In genomic region chr5:147509041-147509709, GRCh38 we compare ENCODE assay signal across 9 cellular contexts. TPM values are rescaled to one million over a fixed set of nuclear protein-coding genes. Genes with fewer than 3 reads are reported as not detected.
DNase-seq lines count a peak whose midpoint lies in the region; ATAC-seq, FAIRE-seq and TF ChIP-seq lines count a peak whose summit lies in the region.
"Had no signal": no experiment of that assay in that cellular context is flagged by ENCODE, and none has a peak within 500 bp of the region (broad histone marks: within the 10 kb centered on the region; RNA-seq: fewer than 3 reads in every experiment).

No MANE protein-coding gene starts in this region.

- H3K4me3 ChIP-seq in GM12878 (no peak overlapping the region), kidney epithelial cell (ENCODE audit: low read depth, low read length) (peak overlapping the region; percentile 74), tibial nerve (peak overlapping the region; percentile 43 to 65 (median 54))

- in situ Hi-C loops in GM12878 (cut with MboI), result no loop called here

- 56% methylated on average over 44 of the region's 50 CpGs for WGBS in GM12878 (ENCODE audit: insufficient coverage, insufficient replicate concordance, low lambda C conversion rate, missing lambda C conversion rate)
- 4 to 5% methylated on average over 34 to 37 of the region's 50 CpGs for WGBS in tibial nerve, 2 donors

- H3K27ac ChIP-seq in GM12878 (ENCODE audit: control insufficient read depth, insufficient read depth) (no peak overlapping the region), tibial nerve (peak overlapping the region; percentile 4 to 80 (median 57))

- CTCF ChIA-PET in GM12878 (lab: Yijun Ruan, JAX), result interaction anchor here (0.8 kb wide), 1 partner anchor 15 kb away, joined by 3 read pairs; no protein-coding TSS in a partner anchor
- CTCF ChIA-PET in activated CD4-positive, alpha-beta T cell treated with anti-CD3 and anti-CD28 coated beads, Interleukin-2, amount 10 ng/mL, durations not matched to agents 7 days and 5 days (lab: Charles Lee), result no interaction called here

- no peak for TF ChIP-seq RAD21 in GM12878 (IDR thresholded peaks at IDR 0.05; ENCODE audit: insufficient read depth, low read depth, low read length)

- H2AFZ ChIP-seq in GM12878 (ENCODE audit: control insufficient read depth, low read depth, low read length), result no peak overlapping the region

- H4K20me1 ChIP-seq in GM12878 (ENCODE audit: control insufficient read depth, insufficient read depth), result no peaks in the 10 kb centered on the region

- no peaks in the 10 kb centered on the region for H3K36me3 Mint-ChIP-seq in activated CD4-positive, alpha-beta T cell treated with anti-CD3 and anti-CD28 coated beads, Interleukin-2, amount 10 ng/mL, durations not matched to agents 7 days and 5 days (ENCODE audit: low read depth)

- H3K36me3 ChIP-seq in GM12878 (ENCODE audit: control insufficient read depth in 2 of 2, insufficient read depth in 2 of 2, low read length in 1 of 2) (no peaks in the 10 kb centered on the region), kidney epithelial cell (ENCODE audit: control insufficient read depth, insufficient read depth, low read length) (no peaks in the 10 kb centered on the region), tibial nerve (no peaks in the 10 kb centered on the region)

- no peaks in the 10 kb centered on the region for H3K9me3 Mint-ChIP-seq in activated CD4-positive, alpha-beta T cell treated with anti-CD3 and anti-CD28 coated beads, Interleukin-2, amount 10 ng/mL, durations not matched to agents 7 days and 5 days

- ATAC-seq in GM12878 (peak; percentile 31), HG03045 (IDR thresholded peaks at IDR 0.05; ENCODE audit: unreplicated experiment) (no peak)

- peaks cover 5% of the 10 kb centered on the region for H3K4me1 Mint-ChIP-seq in activated CD4-positive, alpha-beta T cell treated with anti-CD3 and anti-CD28 coated beads, Interleukin-2, amount 10 ng/mL, durations not matched to agents 7 days and 5 days

- TF ChIP-seq POLR2A in GM12878 (IDR thresholded peaks at IDR 0.05; ENCODE audit: low read depth, low read length), result no peak
- TF ChIP-seq POLR2A in tibial nerve (IDR thresholded peaks at IDR 0.05), result no peak

- no peak for TF ChIP-seq EP300 in GM12878 (IDR thresholded peaks at IDR 0.05; ENCODE audit: borderline replicate concordance in 1 of 2, control insufficient read depth in 1 of 2, low read depth in 2 of 2, low read length in 2 of 2)
- no peak for TF ChIP-seq EP300 in tibial nerve (IDR thresholded peaks at IDR 0.05)

- H3K9me3 ChIP-seq in GM12878 (replicated peaks; ENCODE audit: control insufficient read depth, insufficient read depth, low read length), result no peaks in the 10 kb centered on the region
- H3K9me3 ChIP-seq in tibial nerve, result no peaks in the 10 kb centered on the region

- no peaks in the 10 kb centered on the region for H3K79me2 ChIP-seq in GM12878 (ENCODE audit: control insufficient read depth, insufficient read depth, low read length)

- BruUV-seq in GM12878 (replicated peaks; lab: Mats Ljungman, UMichigan), result no TSS peak

- H3K9ac ChIP-seq in GM12878 (ENCODE audit: control insufficient read depth, insufficient read depth, low read length), result no peak overlapping the region

- POLR2A ChIA-PET in GM12878 (lab: Charles Lee), result no interaction called here
- POLR2A ChIA-PET in activated CD4-positive, alpha-beta T cell treated with anti-CD3 and anti-CD28 coated beads, Interleukin-2, amount 10 ng/mL, durations not matched to agents 7 days and 5 days (lab: Charles Lee), result no interaction called here

- H3K27me3 ChIP-seq in GM12878 (replicated peaks in 1 of 2; ENCODE audit: control insufficient read depth in 2 of 2, insufficient read depth in 2 of 2, low read length in 1 of 2) (peaks cover 0 to 4% of the 10 kb centered on the region in 2 experiments; a peak in 2 of 4 replicates), kidney epithelial cell (ENCODE audit: control insufficient read depth, insufficient read depth, low read length) (no peaks in the 10 kb centered on the region), tibial nerve (peaks cover 0 to 4% of the 10 kb centered on the region in 2 donors)

- no peak for TF ChIP-seq CTCF in GM12878 (IDR thresholded peaks at IDR 0.05 in 2 of 3, conservative IDR thresholded peaks at IDR 0.05 in 1 of 3; ENCODE audit: control insufficient read depth in 2 of 3, extremely low read depth in 1 of 3, insufficient read depth in 1 of 3, low read depth in 3 of 3, low read length in 3 of 3)
- no peak for TF ChIP-seq CTCF in kidney epithelial cell (IDR thresholded peaks at IDR 0.05; ENCODE audit: insufficient read depth, low read length, poor library complexity, severe bottlenecking)
- no peak for TF ChIP-seq CTCF in tibial nerve (IDR thresholded peaks at IDR 0.05)

- H3K4me2 ChIP-seq in GM12878 (ENCODE audit: control insufficient read depth, insufficient read depth), result no peak overlapping the region

- no peak for FAIRE-seq in GM12878 (lab: Jason Lieb, UNC)
- FAIRE-seq: D721Med had no signal

- SMC1A ChIA-PET in GM12878 (lab: Charles Lee; ENCODE audit: uncharacterized antibody, unreplicated experiment), result no interaction called here

- H3K4me3 Mint-ChIP-seq in activated CD4-positive, alpha-beta T cell treated with anti-CD3 and anti-CD28 coated beads, Interleukin-2, amount 10 ng/mL, durations not matched to agents 7 days and 5 days, result no peak overlapping the region

- RAD21 ChIA-PET in GM12878 (lab: Charles Lee; ENCODE audit: unreplicated experiment), result no interaction called here

- peaks cover 27% of the 10 kb centered on the region for H3K27me3 Mint-ChIP-seq in activated CD4-positive, alpha-beta T cell treated with anti-CD3 and anti-CD28 coated beads, Interleukin-2, amount 10 ng/mL, durations not matched to agents 7 days and 5 days

- DNase-seq in NCI-H82 (lab: John Stamatoyannopoulos, UW), result peak; percentile 59
- DNase-seq in NCI-H82 treated with DMSO at 0.1 percent for 48 hours (lab: John Stamatoyannopoulos, UW; ENCODE audit: unreplicated experiment), result no peak
- DNase-seq in GM12878 (ENCODE audit: low read depth, low spot score), result no peak
- DNase-seq in kidney epithelial cell (ENCODE audit: low read depth), result no peak
- DNase-seq in tibial nerve (ENCODE audit: low spot score in 2 of 2), result peak in 1 of 2 donors; percentile 25
- no peak for DNase-seq in NCI-H446 (lab: John Stamatoyannopoulos, UW)
- DNase-seq in activated CD4-positive, alpha-beta T cell treated with anti-CD3 and anti-CD28 coated beads, Interleukin-2, amount 10 ng/mL, durations not matched to agents 7 days and 5 days, result no peak

- intact Hi-C loops in GM12878 (cut with micrococcal nuclease; ENCODE audit: unreplicated experiment), result no loop called here

- H3K4me1 ChIP-seq in GM12878 (ENCODE audit: control insufficient read depth, insufficient read depth, low read length) (no peaks in the 10 kb centered on the region), tibial nerve (peaks cover 0 to 22% (median 5%) of the 10 kb centered on the region in 4 donors)

- H3K27ac Mint-ChIP-seq in activated CD4-positive, alpha-beta T cell treated with anti-CD3 and anti-CD28 coated beads, Interleukin-2, amount 10 ng/mL, durations not matched to agents 7 days and 5 days, result no peak overlapping the region

TF ChIP-seq in GM12878, 131 proteins besides CTCF, POLR2A, EP300 and RAD21 (continues in another document):
- TF ChIP-seq SPI1 (IDR thresholded peaks at IDR 0.05; ENCODE audit: borderline replicate concordance, insufficient read depth, low read depth, low read length) (no peak), ATF3 (IDR thresholded peaks at IDR 0.05; ENCODE audit: borderline replicate concordance, extremely low read depth, low read depth, low read length) (no peak), RCOR1 (conservative IDR thresholded peaks at IDR 0.05; ENCODE audit: low read depth, low read length) (no peak), STAT3 (IDR thresholded peaks at IDR 0.05; ENCODE audit: low read depth, low read length) (no peak), CREM (IDR thresholded peaks at IDR 0.05; ENCODE audit: low read depth) (no peak), CHD2 (IDR thresholded peaks at IDR 0.05; ENCODE audit: borderline replicate concordance, low read depth, low read length) (no peak), GATAD2B (conservative IDR thresholded peaks at IDR 0.05; ENCODE audit: low read depth) (no peak)

RNA-seq across cellular contexts. Expression of gene DPYSL3, which starts 0.7 kb away (rescaled TPM):
- 4.7 and 4.8 TPM in 2 replicates for total RNA-seq in GM12878 (2013; cell fraction: nucleolus; rRNA removed)
- total RNA-seq in GM12878 (2014; rRNA removed), result 0.45 and 0.54 TPM in 2 replicates
- 0.18 and 0.37 TPM in 2 replicates for total RNA-seq in GM12878 (2014; rRNA removed; fragmentation: Illumina TruSeq; extraction: Trizol)
- total RNA-seq in GM12878 (2021), result 0.77 and 1.4 TPM in 2 replicates
- polyA plus RNA-seq in GM12878 (2011; ENCODE audit: low read depth), result not detected
- 1.4 and 1.5 TPM in 2 replicates for polyA plus RNA-seq in GM12878 (2011; rRNA removed)
- 1.7 and 2.2 TPM in 2 replicates for polyA plus RNA-seq in GM12878 (2011; cell fraction: cytosol; rRNA removed)
- 2.0 and 2.6 TPM in 2 replicates for polyA plus RNA-seq in GM12878 (2011; cell fraction: nucleus; rRNA removed)
- polyA plus RNA-seq in GM12878 (2012), result 0.07 and 0.13 TPM in 2 replicates
- 0.59 and 0.74 TPM in 2 replicates for polyA plus RNA-seq in GM12878 (2014; fragmentation: Illumina TruSeq; extraction: Trizol)
- polyA plus RNA-seq in GM12878 (2014; fragmentation: Nextera tagmentation; extraction: Ambion mirVana), result under 1 TPM in 1 of 2 experiments, not detected in 1; 0.16 TPM
- polyA plus RNA-seq in GM12878 (2014; rRNA removed), result 1.1 and 1.5 TPM in 2 replicates
- under 1 TPM; 0.08 to 0.11 TPM for polyA plus RNA-seq in GM12878 (2016; fragmentation: Nextera tagmentation; extraction: Ambion mirVana)
- 1.8 and 2.0 TPM in 2 replicates for polyA minus RNA-seq in GM12878 (2011; rRNA and poly(A)+ RNA removed)
- polyA minus RNA-seq in GM12878 (2011; cell fraction: cytosol; rRNA and poly(A)+ RNA removed), result 0.42 and 1.1 TPM in 2 replicates
- 0.97 and 1.7 TPM in 2 replicates for polyA minus RNA-seq in GM12878 (2011; cell fraction: nucleus; rRNA and poly(A)+ RNA removed)
- 39.4 and 42.4 TPM in 2 replicates for total RNA-seq in kidney epithelial cell
- 10 to 100 TPM; 38.9 to 68.0 (median 50.0) TPM for total RNA-seq in tibial nerve
- total RNA-seq in activated CD4-positive, alpha-beta T cell treated with anti-CD3 and anti-CD28 coated beads, Interleukin-2, amount 10 ng/mL, durations not matched to agents 7 days and 5 days, result not detected
